25 cellular contexts compared by ENCODE assay signal in the genomic region with DNA sequence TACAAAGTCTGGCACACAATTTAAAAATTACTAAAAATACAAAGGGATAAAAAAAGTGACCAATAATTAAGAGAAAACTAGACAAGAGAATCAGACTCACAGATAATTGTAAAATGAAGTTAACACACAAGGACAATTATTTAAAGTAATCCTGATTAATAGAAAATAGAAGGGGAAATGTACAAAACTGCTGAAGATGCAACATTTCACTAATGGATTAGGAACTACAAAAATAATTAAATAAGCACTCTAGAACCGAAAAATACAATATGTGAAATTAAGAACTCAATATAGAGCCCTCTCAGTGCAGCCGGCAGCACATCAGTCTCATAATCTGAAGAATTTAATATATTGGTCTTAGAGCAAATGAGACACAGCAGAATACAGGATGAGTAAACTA.
"Had no signal": no experiment of that assay in that cellular context is flagged by ENCODE, and none has a peak within 500 bp of the region (broad histone marks: within the 10 kb centered on the region; RNA-seq: fewer than 3 reads in every experiment).

No MANE protein-coding gene starts in this region.

- FAIRE-seq: kidney had no signal

- H3K36me3 ChIP-seq: colonic mucosa, gastrocnemius medialis, left lung had no signal

- H3K27ac ChIP-seq: colonic mucosa, epithelial cell of prostate, esophagus squamous epithelium, gastrocnemius medialis, heart right ventricle, left lung, lower lobe of right lung had no signal

- H3K27me3 ChIP-seq: colonic mucosa, esophagus squamous epithelium, gastrocnemius medialis, heart right ventricle, left lung had no signal

- H3K9me3 ChIP-seq: colonic mucosa, esophagus squamous epithelium, gastrocnemius medialis, left lung, mucosa of descending colon had no signal

- H3K4me1 ChIP-seq: colonic mucosa, esophagus squamous epithelium, left lung, lower lobe of right lung had no signal

- DNase-seq: colonic mucosa; cortex of kidney; effector CD4-positive, alpha-beta T cell; effector memory CD4-positive, alpha-beta T cell; erythroblast; esophagus squamous epithelium; foreskin fibroblast; foreskin melanocyte; gastrocnemius medialis; glutamatergic neuron; head of caudate nucleus; heart right ventricle; hippocampal formation; islet precursor cell; kidney; kidney glomerular epithelial cell; left lung; left ventricle myocardium superior; lower lobe of right lung; mesenchymal stem cell; mucosa of descending colon; naive B cell; naive thymus-derived CD8-positive, alpha-beta T cell had no signal

- ATAC-seq: esophagus mucosa; gastrocnemius medialis; heart right ventricle; left lung; left ventricle myocardium superior; lower lobe of right lung; mucosa of descending colon; naive thymus-derived CD8-positive, alpha-beta T cell had no signal

- H3K4me3 ChIP-seq: colonic mucosa, esophagus squamous epithelium, gastrocnemius medialis, heart right ventricle, left lung, lower lobe of right lung, mucosa of descending colon had no signal
